8 cellular contexts compared by ENCODE assay signal in the genomic region with DNA sequence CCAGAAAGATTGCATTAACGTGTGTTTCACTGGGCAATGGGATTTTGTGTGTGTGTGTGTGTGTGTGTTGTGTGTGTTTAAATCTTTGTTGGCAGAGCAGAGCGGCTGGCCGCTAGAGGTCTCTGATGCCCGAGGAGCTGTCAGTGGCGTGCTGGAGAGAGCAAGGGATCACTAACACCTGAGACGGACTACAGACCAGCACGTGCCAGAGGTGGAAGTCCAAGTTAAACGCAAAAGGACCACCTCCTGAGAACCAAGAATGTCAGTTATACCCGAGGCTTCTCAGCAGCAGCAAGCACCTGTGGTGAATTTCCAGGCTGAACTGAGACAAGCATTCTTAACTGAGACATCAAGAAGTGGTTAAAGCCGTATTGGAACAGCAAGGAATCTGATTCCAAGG. TPM values are rescaled to one million over a fixed set of nuclear protein-coding genes. Genes with fewer than 3 reads are reported as not detected.
DNase-seq lines count a peak whose midpoint lies in the region; ATAC-seq, FAIRE-seq and TF ChIP-seq lines count a peak whose summit lies in the region.

No MANE protein-coding gene starts in this region.

- H2BK15ac ChIP-seq in H9 (ENCODE audit: low read depth, low read length) = no peak overlapping the region

- H3K27me3 ChIP-seq in H9 (ENCODE audit: insufficient read depth, low read length) (no peaks in the 10 kb centered on the region), HepG2 (ENCODE audit: control insufficient read depth in 1 of 2, insufficient read depth in 2 of 2, low read length in 2 of 2) (no peaks in the 10 kb centered on the region)

- H3K79me1 ChIP-seq in H9 (ENCODE audit: insufficient read depth, low read depth, low read length, poor library complexity, severe bottlenecking) = no peaks in the 10 kb centered on the region

- 0 out of 2 replicates have a peak, but pooled peaks have one; percentile 41 for TF ChIP-seq RAD21 in HepG2 (CRISPR knock-in tag; IDR thresholded peaks at IDR 0.05)

- no peak overlapping the region for H3K23ac ChIP-seq in H9 (ENCODE audit: insufficient read length, low read depth, low read length)

- no peak overlapping the region for H3K4me3 ChIP-seq in HepG2 (replicated peaks in 1 of 3; ENCODE audit: insufficient read depth in 1 of 3, low read depth in 2 of 3, low read length in 3 of 3)

- no peak for TF ChIP-seq EP300 in HepG2 (IDR thresholded peaks at IDR 0.05; ENCODE audit: low read depth in 2 of 2, low read length in 2 of 2)
- TF ChIP-seq EP300 in HepG2 (CRISPR knock-in tag; IDR thresholded peaks at IDR 0.05; ENCODE audit: borderline replicate concordance) = no peak

- in situ Hi-C loops in HepG2 (cut with HindIII; ENCODE audit: extremely low pct_ligation_motif_present, low pct_unique_long_range_greater_than_20kb) = no loop called here

- POLR2A ChIA-PET in HepG2 (lab: Yijun Ruan, JAX) = no interaction called here

- H3T11ph ChIP-seq in H9 (ENCODE audit: low read length) = no peak overlapping the region

- intact Hi-C loops in HepG2 (cut with micrococcal nuclease; ENCODE audit: unreplicated experiment) = no loop called here

- H2BK120ac ChIP-seq in H9 (ENCODE audit: low read depth, low read length, poor library complexity, severe bottlenecking) = no peak overlapping the region

- H3K23me2 ChIP-seq in H9 (ENCODE audit: insufficient read length, low read depth, low read length, poor library complexity, severe bottlenecking) = no peaks in the 10 kb centered on the region

- peak; percentile 96 for FAIRE-seq in HepG2 (lab: Jason Lieb, UNC)

- ATAC-seq in HepG2 = peak; percentile 79

- H2BK5ac ChIP-seq in H9 (ENCODE audit: insufficient read length, low read length) = no peak overlapping the region

- TF ChIP-seq POLR2A in HepG2 (IDR thresholded peaks at IDR 0.05; ENCODE audit: insufficient read depth in 1 of 2, low read depth in 2 of 2, low read length in 2 of 2) = no peak

- H3K27ac Mint-ChIP-seq in H9 = no peak overlapping the region

- H3K4me1 Mint-ChIP-seq in H9 = peaks cover 3 to 8% of the 10 kb centered on the region in 2 experiments; a peak in 2 of 4 replicates

- peaks cover 0 to 3% (median 0%) of the 10 kb centered on the region in 3 experiments; a peak in 1 of 7 replicates for H3K36me3 Mint-ChIP-seq in H9 (ENCODE audit: insufficient read depth in 1 of 3, low read depth in 3 of 3)

- peaks cover 19% of the 10 kb centered on the region for H3K9me3 ChIP-seq in H9 (ENCODE audit: control insufficient read depth, low read depth, low read length)
- H3K9me3 ChIP-seq in HepG2 (ENCODE audit: low read length) = no peaks in the 10 kb centered on the region

- no peaks in the 10 kb centered on the region for H3K36me3 ChIP-seq in HepG2 (replicated peaks in 1 of 2; ENCODE audit: control insufficient read depth in 1 of 2, insufficient read depth in 2 of 2, low read length in 2 of 2)

- no peak overlapping the region for H3K14ac ChIP-seq in H9 (ENCODE audit: insufficient read depth, low read length)

- H3K4ac ChIP-seq in H9 (ENCODE audit: low read depth, low read length) = no peak overlapping the region

- H2BK20ac ChIP-seq in H9 (ENCODE audit: low read depth, low read length, poor library complexity, severe bottlenecking) = no peak overlapping the region

- H3K27ac ChIP-seq in H9 (ENCODE audit: insufficient read length, low read depth, low read length) (no peak overlapping the region), HepG2 (ENCODE audit: extremely low read length, insufficient read depth, low read length) (no peak overlapping the region)

- WGBS in H9 (ENCODE audit: extremely low coverage, insufficient read length, low lambda C conversion rate) = no CpG with 5 or more reads among the region's 10 CpGs
- 5% methylated on average over 6 of the region's 10 CpGs for WGBS in HepG2 (ENCODE audit: low lambda C conversion rate)

- CTCF ChIA-PET in HepG2 (lab: Yijun Ruan, JAX; ENCODE audit: low intra/inter-chr PET ratio, low total read pairs) = interaction anchor here (1.2 kb wide), 1 partner anchor 586 kb away, joined by 4 read pairs; no protein-coding TSS in a partner anchor

- H2AK5ac ChIP-seq in H9 (ENCODE audit: insufficient read length, low read length) = no peak overlapping the region

- H3K56ac ChIP-seq in H9 (ENCODE audit: insufficient read length, low read depth, low read length) = no peak overlapping the region

- no peak overlapping the region for H3K18ac ChIP-seq in H9 (ENCODE audit: insufficient read length, low read depth, low read length)

- H3K4me2 ChIP-seq in H9 (ENCODE audit: insufficient read depth, insufficient read length, low read length) (no peak overlapping the region), HepG2 (ENCODE audit: low read depth, low read length) (peak overlapping the region; percentile 39; the same call in 1 of the 2 replicates)

- DNase-seq in NCI-H1436 (lab: John Stamatoyannopoulos, UW) = peak; percentile 2
- no peak for DNase-seq in NCI-H1436 treated with DMSO at 0.1 percent for 48 hours (lab: John Stamatoyannopoulos, UW)
- DNase-seq in H9 = peak; percentile 84
- DNase-seq in NCI-H128 (lab: John Stamatoyannopoulos, UW; ENCODE audit: unreplicated experiment) = peak; percentile 1
- peak in 3 of 5 donors; percentile 4 to 41 (median 5) for DNase-seq in T-helper 1 cell
- DNase-seq in cerebellar cortex (ENCODE audit: low spot score) = peak; percentile 38
- DNase-seq in HepG2 (ENCODE audit: low spot score) = peak; percentile 43
- DNase-seq in superior temporal gyrus (ENCODE audit: extremely low spot score) = peak; percentile 30

- no peaks in the 10 kb centered on the region for H4K20me1 ChIP-seq in H9 (ENCODE audit: control insufficient read depth, insufficient read depth, insufficient read length)
- no peaks in the 10 kb centered on the region for H4K20me1 ChIP-seq in HepG2 (ENCODE audit: insufficient read depth, low read length)

- peaks cover 3% of the 10 kb centered on the region for H3K27me3 Mint-ChIP-seq in H9 (ENCODE audit: low read depth)

- no peak overlapping the region for H2BK12ac ChIP-seq in H9 (ENCODE audit: insufficient read length, low read depth, low read length)

- no TSS peak for BruUV-seq in HepG2 (replicated peaks; lab: Mats Ljungman, UMichigan)

- H3K9me3 Mint-ChIP-seq in H9 = peaks cover 0 to 31% of the 10 kb centered on the region in 2 experiments; a peak in 2 of 5 replicates

- TF ChIP-seq CTCF in H9 (conservative IDR thresholded peaks at IDR 0.05) (peak; percentile 63; the same call in 2 of the 3 replicates), HepG2 (CRISPR knock-in tag; IDR thresholded peaks at IDR 0.05) (peak; percentile 84)

- H3K9ac ChIP-seq in H9 (ENCODE audit: extremely low read depth, insufficient read length, low read length) = no peak overlapping the region
- no peak overlapping the region for H3K9ac ChIP-seq in HepG2 (ENCODE audit: insufficient read depth, low read depth, low read length)

- no peak overlapping the region for H2AFZ ChIP-seq in H9 (ENCODE audit: low read length)
- H2AFZ ChIP-seq in HepG2 (ENCODE audit: low read length) = no peak overlapping the region

- H4K8ac ChIP-seq in H9 (replicated peaks; ENCODE audit: insufficient read length, low read depth, low read length) = no peak overlapping the region

- H4K5ac ChIP-seq in H9 (ENCODE audit: insufficient read length, low read depth, low read length) = no peak overlapping the region

- H4K91ac ChIP-seq in H9 (ENCODE audit: insufficient read length, low read depth, low read length) = no peak overlapping the region

- H3K4me3 Mint-ChIP-seq in H9 = peak overlapping the region in 1 of 2 experiments; percentile 40; a peak in 2 of 5 replicates

- H3K4me1 ChIP-seq in H9 (ENCODE audit: insufficient read depth, low read length) (no peaks in the 10 kb centered on the region), HepG2 (ENCODE audit: insufficient read depth, low read length) (peaks cover 35% of the 10 kb centered on the region)

- no peaks in the 10 kb centered on the region for H3K79me2 ChIP-seq in H9 (ENCODE audit: insufficient read depth, low read length)
- no peaks in the 10 kb centered on the region for H3K79me2 ChIP-seq in HepG2 (ENCODE audit: insufficient read depth, low read length)

RNA-seq across cellular contexts. Expression of a gene that starts 9.0 kb away (rescaled TPM):
- 11.7 and 12.7 TPM in 2 replicates for total RNA-seq in H9 (2021)
- total RNA-seq in HepG2 (2016; rRNA removed; fragmentation: Illumina TruSeq; extraction: Trizol) = 7.4 and 14.0 TPM in 2 replicates
- 5.8 and 6.3 TPM in 2 replicates for total RNA-seq in HepG2 (2016; cell fraction: cytosol; rRNA removed; fragmentation: Illumina TruSeq; extraction: Trizol; ENCODE audit: low read depth)
- total RNA-seq in HepG2 (2016; cell fraction: insoluble cytoplasmic fraction; rRNA removed; fragmentation: Illumina TruSeq; extraction: Trizol) = 9.0 and 14.3 TPM in 2 replicates
- total RNA-seq in HepG2 (2016; cell fraction: membrane; rRNA removed; fragmentation: Illumina TruSeq; extraction: Trizol) = 7.6 and 7.8 TPM in 2 replicates
- total RNA-seq in HepG2 (2016; cell fraction: nucleus; rRNA removed; fragmentation: Illumina TruSeq; extraction: Trizol) = 18.4 and 23.6 TPM in 2 replicates
- 12.8 and 15.6 TPM in 2 replicates for polyA plus RNA-seq in HepG2 (2011; rRNA removed)
- 3.6 and 6.8 TPM in 2 replicates for polyA plus RNA-seq in HepG2 (2011; cell fraction: cytosol; rRNA removed)
- polyA plus RNA-seq in HepG2 (2011; cell fraction: nucleus; rRNA removed) = 28.0 and 36.8 TPM in 2 replicates
- 11.2 and 13.6 TPM in 2 replicates for polyA plus RNA-seq in HepG2 (2012)
- polyA plus RNA-seq in HepG2 (2016; cell fraction: cytosol; fragmentation: Illumina TruSeq; extraction: Trizol; ENCODE audit: low read depth) = 4.2 and 5.2 TPM in 2 replicates
- polyA plus RNA-seq in HepG2 (2016; cell fraction: insoluble cytoplasmic fraction; fragmentation: Illumina TruSeq; extraction: Trizol; ENCODE audit: low read depth) = 7.6 and 8.0 TPM in 2 replicates
- polyA plus RNA-seq in HepG2 (2016; cell fraction: membrane; fragmentation: Illumina TruSeq; extraction: Trizol; ENCODE audit: low read depth) = 5.2 and 6.7 TPM in 2 replicates
- polyA plus RNA-seq in HepG2 (2016; cell fraction: nucleus; fragmentation: Illumina TruSeq; extraction: Trizol; ENCODE audit: insufficient read depth, low read depth) = 32.4 and 37.7 TPM in 2 replicates
- polyA minus RNA-seq in HepG2 (2011; rRNA and poly(A)+ RNA removed; ENCODE audit: low replicate concordance) = 6.7 and 13.0 TPM in 2 replicates
- polyA minus RNA-seq in HepG2 (2011; cell fraction: cytosol; rRNA and poly(A)+ RNA removed) = 3.8 and 6.4 TPM in 2 replicates
- polyA minus RNA-seq in HepG2 (2011; cell fraction: nucleus; rRNA and poly(A)+ RNA removed) = 27.6 and 28.6 TPM in 2 replicates

RNA-seq across cellular contexts. Expression of a gene that starts 54.8 kb away (rescaled TPM):
- total RNA-seq in H9 (2021) (not detected in 2 replicates), HepG2 (2016; rRNA removed; fragmentation: Illumina TruSeq; extraction: Trizol) (2.2 and 2.6 TPM in 2 replicates)
- 0.53 and 0.81 TPM in 2 replicates for total RNA-seq in HepG2 (2016; cell fraction: cytosol; rRNA removed; fragmentation: Illumina TruSeq; extraction: Trizol; ENCODE audit: low read depth)
- 3.2 TPM in 2 replicates for total RNA-seq in HepG2 (2016; cell fraction: insoluble cytoplasmic fraction; rRNA removed; fragmentation: Illumina TruSeq; extraction: Trizol)
- total RNA-seq in HepG2 (2016; cell fraction: membrane; rRNA removed; fragmentation: Illumina TruSeq; extraction: Trizol) = 2.9 TPM in 2 replicates
- total RNA-seq in HepG2 (2016; cell fraction: nucleus; rRNA removed; fragmentation: Illumina TruSeq; extraction: Trizol) = 1.9 and 2.0 TPM in 2 replicates
- 3.5 and 5.5 TPM in 2 replicates for polyA plus RNA-seq in HepG2 (2011; rRNA removed)
- polyA plus RNA-seq in HepG2 (2011; cell fraction: cytosol; rRNA removed) = 2.9 and 4.6 TPM in 2 replicates
- polyA plus RNA-seq in HepG2 (2011; cell fraction: nucleus; rRNA removed) = 2.1 and 2.5 TPM in 2 replicates
- 1.3 and 1.5 TPM in 2 replicates for polyA plus RNA-seq in HepG2 (2012)
- polyA plus RNA-seq in HepG2 (2016; cell fraction: cytosol; fragmentation: Illumina TruSeq; extraction: Trizol; ENCODE audit: low read depth) = 0.10 and 0.35 TPM in 2 replicates
- 1.0 and 1.8 TPM in 2 replicates for polyA plus RNA-seq in HepG2 (2016; cell fraction: insoluble cytoplasmic fraction; fragmentation: Illumina TruSeq; extraction: Trizol; ENCODE audit: low read depth)
- polyA plus RNA-seq in HepG2 (2016; cell fraction: membrane; fragmentation: Illumina TruSeq; extraction: Trizol; ENCODE audit: low read depth) = 0.79 and 1.1 TPM in 2 replicates
- 0.67 and 2.6 TPM in 2 replicates for polyA plus RNA-seq in HepG2 (2016; cell fraction: nucleus; fragmentation: Illumina TruSeq; extraction: Trizol; ENCODE audit: insufficient read depth, low read depth)
- 39.7 TPM in 1 of 2 replicates, not detected in the other for polyA minus RNA-seq in HepG2 (2011; rRNA and poly(A)+ RNA removed; ENCODE audit: low replicate concordance)
- polyA minus RNA-seq in HepG2 (2011; cell fraction: cytosol; rRNA and poly(A)+ RNA removed) = 2.1 and 5.5 TPM in 2 replicates
- 3.0 and 3.6 TPM in 2 replicates for polyA minus RNA-seq in HepG2 (2011; cell fraction: nucleus; rRNA and poly(A)+ RNA removed)
